Comparison of ENCODE assay signal across 1 cellular context in the genomic region with DNA sequence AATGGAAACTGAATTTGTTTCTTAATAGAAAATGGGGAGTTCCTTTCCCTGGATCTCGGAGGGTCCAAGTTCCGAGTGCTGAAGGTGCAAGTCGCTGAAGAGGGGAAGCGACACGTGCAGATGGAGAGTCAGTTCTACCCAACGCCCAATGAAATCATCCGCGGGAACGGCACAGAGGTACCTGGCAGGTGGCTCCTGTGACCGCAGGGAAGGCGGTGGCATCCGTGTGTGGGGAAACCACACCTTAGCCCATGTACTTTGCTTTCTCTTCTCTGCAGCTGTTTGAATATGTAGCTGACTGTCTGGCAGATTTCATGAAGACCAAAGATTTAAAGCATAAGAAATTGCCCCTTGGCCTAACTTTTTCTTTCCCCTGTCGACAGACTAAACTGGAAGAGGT.
TF ChIP-seq lines count a peak whose summit lies in the region.

No MANE protein-coding gene starts in this region.

TF ChIP-seq in HCT116, 20 proteins besides CTCF, POLR2A, EP300 and RAD21 (continued from another document):
- TF ChIP-seq, protein P1, sequence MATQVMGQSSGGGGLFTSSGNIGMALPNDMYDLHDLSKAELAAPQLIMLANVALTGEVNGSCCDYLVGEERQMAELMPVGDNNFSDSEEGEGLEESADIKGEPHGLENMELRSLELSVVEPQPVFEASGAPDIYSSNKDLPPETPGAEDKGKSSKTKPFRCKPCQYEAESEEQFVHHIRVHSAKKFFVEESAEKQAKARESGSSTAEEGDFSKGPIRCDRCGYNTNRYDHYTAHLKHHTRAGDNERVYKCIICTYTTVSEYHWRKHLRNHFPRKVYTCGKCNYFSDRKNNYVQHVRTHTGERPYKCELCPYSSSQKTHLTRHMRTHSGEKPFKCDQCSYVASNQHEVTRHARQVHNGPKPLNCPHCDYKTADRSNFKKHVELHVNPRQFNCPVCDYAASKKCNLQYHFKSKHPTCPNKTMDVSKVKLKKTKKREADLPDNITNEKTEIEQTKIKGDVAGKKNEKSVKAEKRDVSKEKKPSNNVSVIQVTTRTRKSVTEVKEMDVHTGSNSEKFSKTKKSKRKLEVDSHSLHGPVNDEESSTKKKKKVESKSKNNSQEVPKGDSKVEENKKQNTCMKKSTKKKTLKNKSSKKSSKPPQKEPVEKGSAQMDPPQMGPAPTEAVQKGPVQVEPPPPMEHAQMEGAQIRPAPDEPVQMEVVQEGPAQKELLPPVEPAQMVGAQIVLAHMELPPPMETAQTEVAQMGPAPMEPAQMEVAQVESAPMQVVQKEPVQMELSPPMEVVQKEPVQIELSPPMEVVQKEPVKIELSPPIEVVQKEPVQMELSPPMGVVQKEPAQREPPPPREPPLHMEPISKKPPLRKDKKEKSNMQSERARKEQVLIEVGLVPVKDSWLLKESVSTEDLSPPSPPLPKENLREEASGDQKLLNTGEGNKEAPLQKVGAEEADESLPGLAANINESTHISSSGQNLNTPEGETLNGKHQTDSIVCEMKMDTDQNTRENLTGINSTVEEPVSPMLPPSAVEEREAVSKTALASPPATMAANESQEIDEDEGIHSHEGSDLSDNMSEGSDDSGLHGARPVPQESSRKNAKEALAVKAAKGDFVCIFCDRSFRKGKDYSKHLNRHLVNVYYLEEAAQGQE (IDR thresholded peaks at IDR 0.05; ENCODE audit: low read depth) = no peak
- TF ChIP-seq SP1 (IDR thresholded peaks at IDR 0.05; ENCODE audit: low read depth) (no peak), CBX3 (IDR thresholded peaks at IDR 0.05; ENCODE audit: low read depth) (no peak; the same call in 1 of the 2 replicates), TCF7L2 (IDR thresholded peaks at IDR 0.05; ENCODE audit: borderline replicate concordance, extremely low read depth, insufficient read depth, insufficient read length) (no peak)
